ENCODE assay signal across 8 cellular contexts in the genomic region with DNA sequence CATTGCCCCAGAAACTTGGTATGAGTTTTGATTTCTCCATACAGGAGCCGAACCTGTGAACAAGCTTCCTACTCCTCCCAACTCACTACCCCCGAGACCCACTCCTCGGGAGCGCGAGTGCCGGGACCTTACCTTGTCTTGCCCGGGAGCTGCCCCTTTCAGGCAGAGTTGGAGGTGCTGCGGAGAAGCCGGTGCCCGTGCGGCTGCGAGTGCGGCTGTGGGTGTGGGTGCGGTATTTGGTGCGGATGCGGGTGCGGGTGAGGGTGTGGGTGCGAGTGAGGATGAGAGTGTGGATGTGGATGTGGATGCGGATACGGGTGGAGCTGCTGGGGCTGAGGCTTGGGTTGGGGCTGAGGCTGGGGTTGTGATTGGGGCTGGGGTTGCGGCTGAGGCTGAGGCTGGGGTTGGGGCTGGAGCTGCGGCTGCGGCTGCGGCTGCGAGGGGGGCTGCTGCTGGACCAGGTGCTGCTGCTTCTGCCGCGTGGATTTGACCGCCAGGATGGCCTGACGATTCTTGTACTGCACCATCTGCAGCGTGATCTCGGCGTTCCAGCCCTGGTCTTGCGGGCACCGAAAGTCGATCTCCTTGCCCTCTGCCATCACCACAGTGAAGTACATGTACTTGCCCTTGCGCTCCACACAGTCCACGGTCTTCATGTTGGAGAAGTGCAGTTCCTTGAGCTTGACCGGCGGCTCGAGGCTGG. TPM values are rescaled to one million over a fixed set of nuclear protein-coding genes. Genes with fewer than 3 reads are reported as not detected.
DNase-seq lines count a peak whose midpoint lies in the region; ATAC-seq, FAIRE-seq and TF ChIP-seq lines count a peak whose summit lies in the region.

No MANE protein-coding gene starts in this region.

- no peaks in the 10 kb centered on the region; the same call in 1 of the 2 replicates for H3K27me3 ChIP-seq in OCI-LY1 (ENCODE audit: insufficient read depth, low read length)
- H3K27me3 ChIP-seq in foreskin keratinocyte: no peaks in the 10 kb centered on the region

- H3K79me2 ChIP-seq in OCI-LY1 (ENCODE audit: insufficient read depth, low read length): no peaks in the 10 kb centered on the region

- H3K4me1 ChIP-seq in A549 (peaks cover 46% of the 10 kb centered on the region), OCI-LY1 (ENCODE audit: insufficient read depth, low read length, severe bottlenecking) (peaks cover 17% of the 10 kb centered on the region), foreskin keratinocyte (peaks cover 16% of the 10 kb centered on the region), urinary bladder (ENCODE audit: insufficient read depth) (no peaks in the 10 kb centered on the region)

- TF ChIP-seq EP300 in A549 (IDR thresholded peaks at IDR 0.05): no peak

- WGBS in A549 (ENCODE audit: missing lambda C conversion rate): 0% methylated on average over 31 of the region's 40 CpGs
- under 1% methylated on average over 40 of the region's 40 CpGs for WGBS in urinary bladder

- no peaks in the 10 kb centered on the region for H3F3A ChIP-seq in OCI-LY1 (ENCODE audit: insufficient read depth, low read length)

- no peaks in the 10 kb centered on the region for H3K9me3 ChIP-seq in A549
- H3K9me3 ChIP-seq in OCI-LY1 (ENCODE audit: low read length): no peaks in the 10 kb centered on the region

- H4K20me1 ChIP-seq in OCI-LY1 (ENCODE audit: insufficient read depth, low read length): no peaks in the 10 kb centered on the region

- DNase-seq in A549 (ENCODE audit: low read depth in 1 of 2, low spot score in 1 of 2) (peak in 1 of 2 experiments; percentile 70), activated gamma-delta T cell (lab: John Stamatoyannopoulos, UW) (peak; percentile 39), foreskin keratinocyte (no peak), omental fat pad (ENCODE audit: low spot score) (no peak), COLO829 (ENCODE audit: low spot score) (no peak)

- ATAC-seq in A549 (peak; percentile 26 to 32), GM21786 (IDR thresholded peaks at IDR 0.05; ENCODE audit: unreplicated experiment) (peak; percentile 3), foreskin keratinocyte (no peak), omental fat pad (ENCODE audit: low FRiP score) (peak; percentile 12)

- TF ChIP-seq POLR2A in A549 (IDR thresholded peaks at IDR 0.05; ENCODE audit: low read length): peak; percentile 22

- H3K36me3 ChIP-seq in OCI-LY1 (ENCODE audit: insufficient read depth, low read length): no peaks in the 10 kb centered on the region
- H3K36me3 ChIP-seq in urinary bladder (ENCODE audit: insufficient read depth): no peaks in the 10 kb centered on the region

- H3K4me2 ChIP-seq in A549: peak overlapping the region; percentile 75
- peak overlapping the region; percentile 67 for H3K4me2 ChIP-seq in OCI-LY1 (ENCODE audit: low read length)

- TF ChIP-seq RAD21 in A549 (conservative IDR thresholded peaks at IDR 0.05 in 1 of 2, IDR thresholded peaks at IDR 0.05 in 1 of 2): no peak

- no peak for FAIRE-seq in A549 (lab: Jason Lieb, UNC)

- no peak overlapping the region for H2AFZ ChIP-seq in OCI-LY1 (ENCODE audit: low read length)

- H3K27ac ChIP-seq in A549 (peak overlapping the region; percentile 90 to 99), OCI-LY1 (ENCODE audit: low read depth, low read length, poor library complexity, severe bottlenecking) (no peak overlapping the region), foreskin keratinocyte (peak overlapping the region; percentile 87), urinary bladder (ENCODE audit: low read depth) (peak overlapping the region; percentile 3)

- H3K9ac ChIP-seq in OCI-LY1 (ENCODE audit: low read length): peak overlapping the region; percentile 15; the same call in 1 of the 2 replicates

- no peak for TF ChIP-seq CTCF in A549 (IDR thresholded peaks at IDR 0.05)
- no peak for TF ChIP-seq CTCF in OCI-LY1 (IDR thresholded peaks at IDR 0.05; ENCODE audit: low read length)
- no peak for TF ChIP-seq CTCF in foreskin keratinocyte (conservative IDR thresholded peaks at IDR 0.05)
- TF ChIP-seq CTCF in omental fat pad (IDR thresholded peaks at IDR 0.05): no peak

- POLR2A ChIA-PET in A549 (lab: Yijun Ruan, JAX): interaction anchor here (0.6 to 3.6 kb wide), 28 partner anchors 9 to 696 kb away, joined by 3 to 45 read pairs (median 5); a partner anchor contains a TSS

- H3K4me3 ChIP-seq in A549 (peak overlapping the region; percentile 87), OCI-LY1 (ENCODE audit: low read depth, low read length, poor library complexity, severe bottlenecking) (peak overlapping the region; percentile 62), urinary bladder (ENCODE audit: low read depth, low read length) (peak overlapping the region; percentile 63)

- no peaks in the 10 kb centered on the region for H3K9me2 ChIP-seq in OCI-LY1 (ENCODE audit: low read depth, low read length)

- CTCF ChIA-PET in A549 (lab: Yijun Ruan, JAX): interaction anchor here (0.5 to 8.4 kb wide), 31 partner anchors 9 to 596 kb away, joined by 3 to 80 read pairs (median 4); a partner anchor contains a TSS

TF ChIP-seq in A549, 52 proteins besides CTCF, POLR2A, EP300 and RAD21:
- peak; percentile 5 to 69; a peak in 2 of 5 replicates for TF ChIP-seq JUN (IDR thresholded peaks at IDR 0.05)
- no peak for TF ChIP-seq KDM5A (IDR thresholded peaks at IDR 0.05)
TF ChIP-seq in A549: peak in this region for 1.

RNA-seq across cellular contexts. Expression of a gene that starts 1.0 kb away (rescaled TPM):
- polyA plus RNA-seq in A549 (2011; rRNA removed): 54.1 and 71.6 TPM in 2 replicates
- polyA plus RNA-seq in A549 (2012; cell fraction: cytosol; rRNA removed): 34.1 and 42.4 TPM in 2 replicates
- 42.2 and 45.0 TPM in 2 replicates for polyA plus RNA-seq in A549 (2012; cell fraction: nucleus; rRNA removed)
- 32.7 to 43.1 TPM (median 39.3 TPM) in 3 replicates for polyA plus RNA-seq in A549 (2017; fragmentation: RNase III; extraction: RNeasy Plus Mini Kit Qiagen cat#74134 plus additional on column Dnase treatment)
- 44.3 and 53.0 TPM in 2 replicates for polyA minus RNA-seq in A549 (2011; rRNA and poly(A)+ RNA removed)
- 126 and 138 TPM in 2 replicates for total RNA-seq in foreskin keratinocyte
- polyA plus RNA-seq in foreskin keratinocyte: 80.4 and 82.7 TPM in 2 replicates
- 10 to 100 TPM; 14.5 to 56.1 (median 28.5) TPM for total RNA-seq in omental fat pad
- total RNA-seq in urinary bladder: 26.4 TPM
- polyA plus RNA-seq in urinary bladder: 9.8 TPM

RNA-seq across cellular contexts. Expression of a gene that starts 54.0 kb away (rescaled TPM):
- polyA plus RNA-seq in A549 (2011; rRNA removed): 640 and 943 TPM in 2 replicates
- 191 and 238 TPM in 2 replicates for polyA plus RNA-seq in A549 (2012; cell fraction: cytosol; rRNA removed)
- 109 and 153 TPM in 2 replicates for polyA plus RNA-seq in A549 (2012; cell fraction: nucleus; rRNA removed)
- polyA plus RNA-seq in A549 (2017; fragmentation: RNase III; extraction: RNeasy Plus Mini Kit Qiagen cat#74134 plus additional on column Dnase treatment): 695 to 725 TPM (median 709 TPM) in 3 replicates
- polyA minus RNA-seq in A549 (2011; rRNA and poly(A)+ RNA removed): 135 and 141 TPM in 2 replicates
- 423 and 448 TPM in 2 replicates for total RNA-seq in foreskin keratinocyte
- polyA plus RNA-seq in foreskin keratinocyte: 359 and 389 TPM in 2 replicates
- total RNA-seq in omental fat pad: 100 to 1,000 TPM; 324 to 488 (median 373) TPM
- 358 TPM for total RNA-seq in urinary bladder
- polyA plus RNA-seq in urinary bladder: 334 TPM
